In the genomic region with DNA sequence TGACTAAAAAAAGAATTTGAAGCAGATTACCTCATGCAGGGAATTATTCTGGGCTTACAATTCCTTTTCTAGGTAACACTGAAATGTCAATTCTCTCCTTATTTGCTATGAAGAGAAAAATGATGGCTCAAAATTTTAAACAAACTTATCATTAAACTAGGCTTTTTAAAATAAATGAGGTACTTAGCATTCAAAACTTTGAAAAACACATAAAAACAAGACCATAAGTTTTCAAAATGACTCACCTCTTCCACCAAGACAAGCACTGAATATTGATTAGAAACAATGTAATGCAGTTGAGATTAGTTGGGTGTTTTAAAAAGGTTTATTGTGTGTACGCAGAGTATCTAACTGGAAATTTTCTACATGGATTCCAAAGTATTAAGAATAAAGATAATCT, we compare ENCODE assay signal across 15 cellular contexts.
DNase-seq lines count a peak whose midpoint lies in the region; FAIRE-seq and TF ChIP-seq lines count a peak whose summit lies in the region.
"Had no signal": no experiment of that assay in that cellular context is flagged by ENCODE, and none has a peak within 500 bp of the region (broad histone marks: within the 10 kb centered on the region; RNA-seq: fewer than 3 reads in every experiment).

No MANE protein-coding gene starts in this region.

- H3K9me3 Mint-ChIP-seq in activated CD4-positive, alpha-beta T cell treated with anti-CD3 and anti-CD28 coated beads, Interleukin-2, amount 10 ng/mL, durations not matched to agents 24 days and 14 days = peaks cover 14% of the 10 kb centered on the region
- H3K9me3 Mint-ChIP-seq in activated T-helper 1 cell treated with anti-CD3 and anti-CD28 coated beads, Interleukin-12 subunit alpha, Interleukin-12 subunit beta, Interleukin-2, Interleukin-4 antibody, amounts not matched to agents 30 ng/mL and 10 ng/mL and 1 ng/mL, durations not matched to agents 14 hours and 24 hours and 36 hours = peaks cover 3% of the 10 kb centered on the region
- H3K9me3 Mint-ChIP-seq: CD14-positive monocyte; CD8-positive, alpha-beta memory T cell had no signal

- H3K4me1 ChIP-seq in adrenal gland (replicated peaks in 1 of 2) = no peaks in the 10 kb centered on the region

- peak; percentile 31 for FAIRE-seq in GM18507 (lab: Jason Lieb, UNC)
- FAIRE-seq: H54 had no signal

- no peak for TF ChIP-seq POLR2A in adrenal gland (IDR thresholded peaks at IDR 0.05)

- no peak overlapping the region for H3K27ac ChIP-seq in adrenal gland
- H3K27ac ChIP-seq: 22Rv1, GM23248, HL-60 had no signal

- intact Hi-C loops in activated CD4-positive, alpha-beta T cell treated with anti-CD3 and anti-CD28 coated beads, Interleukin-2, amount 10 ng/mL, durations not matched to agents 24 days and 14 days (cut with micrococcal nuclease) = loop anchor here (1.0 to 10.0 kb wide), 5 partner anchors 37 to 154 kb away; a partner anchor contains a TSS
- intact Hi-C loops in activated T-helper 1 cell treated with anti-CD3 and anti-CD28 coated beads, Interleukin-12 subunit alpha, Interleukin-12 subunit beta, Interleukin-2, Interleukin-4 antibody, amounts not matched to agents 30 ng/mL and 10 ng/mL and 1 ng/mL, durations not matched to agents 14 hours and 24 hours and 36 hours (cut with micrococcal nuclease) = loop anchor here (5.0 kb wide), 1 partner anchor 48 kb away; no protein-coding TSS in a partner anchor
- intact Hi-C loops in adrenal gland (cut with DNase I) = no loop called here

- H3K9me3 ChIP-seq in adrenal gland (replicated peaks in 1 of 3) = no peaks in the 10 kb centered on the region
- H3K9me3 ChIP-seq: Caco-2 had no signal

- peak overlapping the region; percentile 35 for H3K27ac Mint-ChIP-seq in activated CD4-positive, alpha-beta T cell treated with anti-CD3 and anti-CD28 coated beads, Interleukin-2, amount 10 ng/mL, durations not matched to agents 24 days and 14 days
- H3K27ac Mint-ChIP-seq in activated T-helper 1 cell treated with anti-CD3 and anti-CD28 coated beads, Interleukin-12 subunit alpha, Interleukin-12 subunit beta, Interleukin-2, Interleukin-4 antibody, amounts not matched to agents 30 ng/mL and 10 ng/mL and 1 ng/mL, durations not matched to agents 14 hours and 24 hours and 36 hours = peak overlapping the region; percentile 56

- H3K36me3 Mint-ChIP-seq in activated CD4-positive, alpha-beta T cell treated with anti-CD3 and anti-CD28 coated beads, Interleukin-2, amount 10 ng/mL, durations not matched to agents 24 days and 14 days (ENCODE audit: low read depth) = peaks cover 54% of the 10 kb centered on the region
- peaks cover 45% of the 10 kb centered on the region for H3K36me3 Mint-ChIP-seq in activated T-helper 1 cell treated with anti-CD3 and anti-CD28 coated beads, Interleukin-12 subunit alpha, Interleukin-12 subunit beta, Interleukin-2, Interleukin-4 antibody, amounts not matched to agents 30 ng/mL and 10 ng/mL and 1 ng/mL, durations not matched to agents 14 hours and 24 hours and 36 hours (ENCODE audit: low read depth)

- no peaks in the 10 kb centered on the region for H3K27me3 ChIP-seq in adrenal gland

- H3K27me3 Mint-ChIP-seq in activated CD4-positive, alpha-beta T cell treated with anti-CD3 and anti-CD28 coated beads, Interleukin-2, amount 10 ng/mL, durations not matched to agents 24 days and 14 days = no peaks in the 10 kb centered on the region
- H3K27me3 Mint-ChIP-seq in activated T-helper 1 cell treated with anti-CD3 and anti-CD28 coated beads, Interleukin-12 subunit alpha, Interleukin-12 subunit beta, Interleukin-2, Interleukin-4 antibody, amounts not matched to agents 30 ng/mL and 10 ng/mL and 1 ng/mL, durations not matched to agents 14 hours and 24 hours and 36 hours (ENCODE audit: insufficient read depth) = no peaks in the 10 kb centered on the region
- H3K27me3 Mint-ChIP-seq: CD8-positive, alpha-beta memory T cell had no signal

- peaks cover 27% of the 10 kb centered on the region for H3K4me1 Mint-ChIP-seq in activated CD4-positive, alpha-beta T cell treated with anti-CD3 and anti-CD28 coated beads, Interleukin-2, amount 10 ng/mL, durations not matched to agents 24 days and 14 days
- peaks cover 43% of the 10 kb centered on the region for H3K4me1 Mint-ChIP-seq in activated T-helper 1 cell treated with anti-CD3 and anti-CD28 coated beads, Interleukin-12 subunit alpha, Interleukin-12 subunit beta, Interleukin-2, Interleukin-4 antibody, amounts not matched to agents 30 ng/mL and 10 ng/mL and 1 ng/mL, durations not matched to agents 14 hours and 24 hours and 36 hours (ENCODE audit: low read depth)

- DNase-seq in activated CD4-positive, alpha-beta T cell treated with anti-CD3 and anti-CD28 coated beads, Interleukin-2, amount 10 ng/mL, durations not matched to agents 24 days and 14 days = no peak
- DNase-seq in activated CD4-positive, alpha-beta T cell treated with anti-CD3 and anti-CD28 coated beads for 1 hour = no peak
- no peak for DNase-seq in GM18507 (ENCODE audit: extremely low spot score, insufficient read length, low read depth)
- DNase-seq in activated T-helper 1 cell treated with anti-CD3 and anti-CD28 coated beads, Interleukin-12 subunit alpha, Interleukin-12 subunit beta, Interleukin-2, Interleukin-4 antibody, amounts not matched to agents 30 ng/mL and 10 ng/mL and 1 ng/mL, durations not matched to agents 14 hours and 24 hours and 36 hours (ENCODE audit: low spot score) = no peak
- DNase-seq in NCI-H774 (lab: John Stamatoyannopoulos, UW) = no peak
- DNase-seq in NCI-H1694 treated with DMSO at 0.1 percent for 48 hours (lab: John Stamatoyannopoulos, UW) = no peak
- no peak for DNase-seq in adrenal gland
- DNase-seq: Caco-2; CD8-positive, alpha-beta memory T cell; GF-D8; GM23248 had no signal

- no peak for TF ChIP-seq CTCF in adrenal gland (IDR thresholded peaks at IDR 0.05)

- no peak overlapping the region for H3K4me3 ChIP-seq in adrenal gland
- H3K4me3 ChIP-seq: GM23248 had no signal

- H3K4me3 Mint-ChIP-seq in activated CD4-positive, alpha-beta T cell treated with anti-CD3 and anti-CD28 coated beads, Interleukin-2, amount 10 ng/mL, durations not matched to agents 24 days and 14 days = no peak overlapping the region
- no peak overlapping the region for H3K4me3 Mint-ChIP-seq in activated T-helper 1 cell treated with anti-CD3 and anti-CD28 coated beads, Interleukin-12 subunit alpha, Interleukin-12 subunit beta, Interleukin-2, Interleukin-4 antibody, amounts not matched to agents 30 ng/mL and 10 ng/mL and 1 ng/mL, durations not matched to agents 14 hours and 24 hours and 36 hours
- H3K4me3 Mint-ChIP-seq: CD14-positive monocyte; CD8-positive, alpha-beta memory T cell had no signal

- WGBS in adrenal gland, 4 donors = 97 to 100% (median 99%) methylated on average over 1 of the region's 1 CpG

- peaks cover 0 to 7% of the 10 kb centered on the region in 2 donors for H3K36me3 ChIP-seq in adrenal gland (replicated peaks in 1 of 2)

Comparison
In these comparisons a context has a peak if more than half of its experiments do, and no peak if none do; other contexts are left out.
1. intact Hi-C loops: an anchor here in activated CD4-positive, alpha-beta T cell treated with anti-CD3 and anti-CD28 coated beads, Interleukin-2, amount 10 ng/mL, durations not matched to agents 24 days and 14 days (1.0 to 10.0 kb wide) and activated T-helper 1 cell treated with anti-CD3 and anti-CD28 coated beads, Interleukin-12 subunit alpha, Interleukin-12 subunit beta, Interleukin-2, Interleukin-4 antibody, amounts not matched to agents 30 ng/mL and 10 ng/mL and 1 ng/mL, durations not matched to agents 14 hours and 24 hours and 36 hours (5.0 kb wide); none called in adrenal gland.